Comparison of ENCODE assay signal across 3 cellular contexts in genomic region chr18:65081786-65082185, GRCh38.
"Had no signal": no experiment of that assay in that cellular context is flagged by ENCODE, and none has a peak within 500 bp of the region (broad histone marks: within the 10 kb centered on the region; RNA-seq: fewer than 3 reads in every experiment).

No MANE protein-coding gene starts in this region.

- DNase-seq: GDM1, GF-D8 had no signal

- ATAC-seq: GM12878 had no signal

- H3K4me3 ChIP-seq: GM12878 had no signal
